ENCODE assay signal across 36 cellular contexts in the genomic region with DNA sequence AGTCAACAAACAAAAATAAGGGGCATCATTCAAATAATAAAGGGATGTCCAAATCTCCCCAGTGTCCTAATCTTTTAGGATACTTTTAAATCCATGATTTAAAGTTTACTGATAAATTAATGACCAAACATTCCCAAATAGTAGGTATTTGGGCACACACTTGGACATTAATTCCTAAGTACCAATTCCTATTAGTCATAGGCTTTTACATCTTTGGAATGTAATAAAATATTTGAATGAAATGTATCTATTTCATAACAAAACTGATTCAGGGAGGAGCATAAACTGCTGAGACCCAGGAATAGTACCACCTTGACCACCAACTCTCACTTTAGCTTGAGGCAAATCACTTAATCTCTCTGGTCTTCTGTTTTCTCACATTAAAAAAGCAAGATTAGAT. TPM values are rescaled to one million over a fixed set of nuclear protein-coding genes. Genes with fewer than 3 reads are reported as not detected.
"Had no signal": no experiment of that assay in that cellular context is flagged by ENCODE, and none has a peak within 500 bp of the region (broad histone marks: within the 10 kb centered on the region; RNA-seq: fewer than 3 reads in every experiment).

No MANE protein-coding gene starts in this region.

- H3K36me3 ChIP-seq: neural progenitor cell, ovary, right lobe of liver, sigmoid colon, spleen, stomach, thoracic aorta, thyroid gland, tibial nerve, upper lobe of left lung, vagina had no signal

- H3K36me3 Mint-ChIP-seq: naive B cell; naive thymus-derived CD8-positive, alpha-beta T cell; neural progenitor cell; stimulated activated effector memory CD8-positive, alpha-beta T cell treated with anti-CD3 and anti-CD28 coated beads, Interleukin-12 subunit alpha, Interleukin-12 subunit beta, amount 100 ng/mL, for 72 hours; stimulated activated naive B cell treated with anti-CD40 and anti-IgM and Interleukin-4, amounts not matched to agents 10 μg/mL and 1 μg/mL and 100 μg/mL, for 72 hours had no signal

- DNase-seq: naive B cell; naive thymus-derived CD8-positive, alpha-beta T cell; occipital lobe; ovary; posterior cingulate gyrus; psoas muscle; right cardiac atrium; right lobe of liver; sigmoid colon; spleen; stimulated activated CD4-positive, alpha-beta T cell treated with anti-CD3 and anti-CD28 coated beads, Interleukin-12 subunit alpha, Interleukin-12 subunit beta, amount 100 ng/mL, for 4 hours; stimulated activated CD4-positive, alpha-beta T cell treated with anti-CD3 and anti-CD28 coated beads, Interleukin-1b, Interleukin-23, amount 100 ng/mL, for 48 hours; stimulated activated CD4-positive, alpha-beta T cell treated with anti-CD3 and anti-CD28 coated beads, Interleukin-2, amount 100 ng/mL, for 48 hours; stimulated activated CD4-positive, alpha-beta T cell treated with anti-CD3 and anti-CD28 coated beads, Interleukin-4, amount 100 ng/mL, for 24 hours; stimulated activated naive B cell treated with anti-CD40 and anti-IgM and Interleukin-4, amounts not matched to agents 10 μg/mL and 1 μg/mL and 100 μg/mL, for 72 hours; stimulated activated naive CD4-positive, alpha-beta T cell treated with Interleukin-2 at 50 U/mL for 16 hours; stomach; thyroid gland; trophoblast cell; upper lobe of left lung had no signal

- H3K27ac ChIP-seq: neural progenitor cell, ovary, parathyroid adenoma, psoas muscle, right lobe of liver, sigmoid colon, skin epidermis, spleen, stomach, thoracic aorta, thyroid gland, tibial nerve, upper lobe of left lung, vagina had no signal

- H3K79me2 ChIP-seq: parathyroid adenoma had no signal

- H3K9me3 Mint-ChIP-seq: naive B cell; naive thymus-derived CD8-positive, alpha-beta T cell; nephron; neural progenitor cell; stimulated activated effector memory CD8-positive, alpha-beta T cell treated with anti-CD3 and anti-CD28 coated beads, Interleukin-12 subunit alpha, Interleukin-12 subunit beta, amount 100 ng/mL, for 72 hours; stimulated activated naive CD8-positive, alpha-beta T cell treated with anti-CD3 and anti-CD28 coated beads, Interleukin-15, Interleukin-2, amounts not matched to agents 100 ng/mL and 50 ng/mL, for 24 hours had no signal

- H3K4me1 ChIP-seq: parathyroid adenoma, right lobe of liver, sigmoid colon, spleen, stomach, thyroid gland, tibial nerve, vagina had no signal

- H3K4me3 ChIP-seq: neural progenitor cell, ovary, psoas muscle, right lobe of liver, sigmoid colon, skin epidermis, smooth muscle cell, spleen, stomach, thoracic aorta, thyroid gland, tibial nerve, upper lobe of left lung, vagina had no signal

- H3K27me3 ChIP-seq: neural progenitor cell, ovary, right lobe of liver, sigmoid colon, spleen, stomach, thyroid gland, tibial nerve, upper lobe of left lung, vagina had no signal

- H3K4me2 ChIP-seq: neural progenitor cell, smooth muscle cell had no signal

- H2AFZ ChIP-seq: neural progenitor cell, parathyroid adenoma had no signal

- H3K4me3 Mint-ChIP-seq: naive B cell; naive thymus-derived CD8-positive, alpha-beta T cell; nephron; neural progenitor cell; stimulated activated effector memory CD8-positive, alpha-beta T cell treated with anti-CD3 and anti-CD28 coated beads, Interleukin-12 subunit alpha, Interleukin-12 subunit beta, amount 100 ng/mL, for 72 hours; stimulated activated naive B cell treated with anti-CD40 and anti-IgM and Interleukin-4, amounts not matched to agents 10 μg/mL and 1 μg/mL and 100 μg/mL, for 72 hours; stimulated activated naive CD8-positive, alpha-beta T cell treated with anti-CD3 and anti-CD28 coated beads, Interleukin-15, Interleukin-2, amounts not matched to agents 100 ng/mL and 50 ng/mL, for 24 hours had no signal

- H3K27ac Mint-ChIP-seq: naive B cell; naive thymus-derived CD8-positive, alpha-beta T cell; nephron; neural progenitor cell; progenitor cell of endocrine pancreas; stimulated activated effector memory CD8-positive, alpha-beta T cell treated with anti-CD3 and anti-CD28 coated beads, Interleukin-12 subunit alpha, Interleukin-12 subunit beta, amount 100 ng/mL, for 72 hours; stimulated activated naive B cell treated with anti-CD40 and anti-IgM and Interleukin-4, amounts not matched to agents 10 μg/mL and 1 μg/mL and 100 μg/mL, for 72 hours; stimulated activated naive CD8-positive, alpha-beta T cell treated with anti-CD3 and anti-CD28 coated beads, Interleukin-15, Interleukin-2, amounts not matched to agents 100 ng/mL and 50 ng/mL, for 24 hours had no signal

- H3K4me1 Mint-ChIP-seq: naive B cell; naive thymus-derived CD8-positive, alpha-beta T cell; nephron; stimulated activated effector memory CD8-positive, alpha-beta T cell treated with anti-CD3 and anti-CD28 coated beads, Interleukin-12 subunit alpha, Interleukin-12 subunit beta, amount 100 ng/mL, for 72 hours; stimulated activated naive B cell treated with anti-CD40 and anti-IgM and Interleukin-4, amounts not matched to agents 10 μg/mL and 1 μg/mL and 100 μg/mL, for 72 hours had no signal

- H3K27me3 Mint-ChIP-seq: progenitor cell of endocrine pancreas; stimulated activated naive CD8-positive, alpha-beta T cell treated with anti-CD3 and anti-CD28 coated beads, Interleukin-15, Interleukin-2, amounts not matched to agents 100 ng/mL and 50 ng/mL, for 24 hours had no signal

- H3K9me3 ChIP-seq: ovary, psoas muscle, right lobe of liver, sigmoid colon, spleen, stomach, thoracic aorta, thyroid gland, tibial nerve, upper lobe of left lung, vagina had no signal

RNA-seq across cellular contexts. Expression of gene VGLL2, which starts 44.3 kb away (rescaled TPM):
- total RNA-seq: naive thymus-derived CD8-positive, alpha-beta T cell; occipital lobe; osteoblast; progenitor cell of endocrine pancreas; renal cortical epithelial cell; right lobe of liver; sigmoid colon; smooth muscle cell; spleen; subcutaneous adipose tissue; temporal lobe; thoracic aorta; thyroid gland; tibial nerve; upper lobe of left lung; ureter; vagina had no signal
